Comparison of ENCODE assay signal across 14 cellular contexts in the genomic region with DNA sequence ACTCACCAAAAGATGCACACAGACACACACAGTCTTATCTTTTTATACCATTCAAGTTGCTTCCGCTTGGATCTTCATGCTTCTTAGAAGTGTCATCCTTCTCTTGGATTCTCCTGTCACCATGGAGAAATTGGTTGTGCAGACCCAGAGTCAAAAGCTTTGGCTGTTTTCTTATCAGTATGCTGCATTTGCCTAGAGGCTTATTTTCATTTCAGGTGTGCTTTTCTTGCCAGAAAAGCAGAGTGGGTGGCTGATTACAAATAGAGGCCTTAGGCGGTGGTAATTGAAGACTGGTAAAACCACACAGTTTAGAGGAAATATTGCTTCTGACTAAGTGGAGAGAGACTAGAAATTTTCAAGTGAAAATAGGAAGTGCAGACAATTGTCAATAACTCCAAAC.
DNase-seq lines count a peak whose midpoint lies in the region; FAIRE-seq and TF ChIP-seq lines count a peak whose summit lies in the region.
"Had no signal": no experiment of that assay in that cellular context is flagged by ENCODE, and none has a peak within 500 bp of the region (broad histone marks: within the 10 kb centered on the region; RNA-seq: fewer than 3 reads in every experiment).

No MANE protein-coding gene starts in this region.

- no peak for TF ChIP-seq POLR2A in suprapubic skin (IDR thresholded peaks at IDR 0.05)

- TF ChIP-seq CTCF in bronchial epithelial cell (IDR thresholded peaks at IDR 0.05; ENCODE audit: insufficient read depth, low read length, severe bottlenecking) (no peak), suprapubic skin (IDR thresholded peaks at IDR 0.05) (no peak)

- DNase-seq in NOMO-1 treated with DMSO at 0.1 percent for 48 hours (lab: John Stamatoyannopoulos, UW; ENCODE audit: unreplicated experiment), result peak; percentile 38
- no peak for DNase-seq in NOMO-1 treated with dmso at 0.1 percent for 144 hours (lab: John Stamatoyannopoulos, UW; ENCODE audit: unreplicated experiment)
- DNase-seq in NCI-H526 treated with DMSO at 0.1 percent for 48 hours (lab: John Stamatoyannopoulos, UW), result peak; percentile 25
- peak; percentile 18 for DNase-seq in bronchial epithelial cell (ENCODE audit: low read depth)
- peak; percentile 6 for DNase-seq in renal cortical epithelial cell (ENCODE audit: low read depth)
- DNase-seq in suprapubic skin (ENCODE audit: low spot score in 2 of 2), result no peak
- no peak for DNase-seq in posterior cingulate gyrus
- no peak for DNase-seq in SK-N-DZ (ENCODE audit: low spot score)
- DNase-seq: 8988T; AML-193; Caco-2; CD8-positive, alpha-beta memory T cell; DND-41 had no signal

- H3K4me1 ChIP-seq in suprapubic skin, result no peaks in the 10 kb centered on the region
- H3K4me1 ChIP-seq: BLaER1, Caco-2 had no signal

- 66% methylated on average over 2 of the region's 2 CpGs for WGBS in suprapubic skin

- intact Hi-C loops in posterior cingulate gyrus (cut with DNase I), result no loop called here

- H3K36me3 ChIP-seq in bronchial epithelial cell (ENCODE audit: control insufficient read depth, insufficient read depth, low read length) (no peaks in the 10 kb centered on the region), suprapubic skin (no peaks in the 10 kb centered on the region)
- H3K36me3 ChIP-seq: BLaER1 had no signal

- H3K27me3 ChIP-seq in bronchial epithelial cell (ENCODE audit: control insufficient read depth, insufficient read depth, low read length) (no peaks in the 10 kb centered on the region), suprapubic skin (no peaks in the 10 kb centered on the region)
- H3K27me3 ChIP-seq: BLaER1 had no signal

- H3K4me3 ChIP-seq in bronchial epithelial cell (ENCODE audit: low read depth, low read length) (no peak overlapping the region), suprapubic skin (no peak overlapping the region)
- H3K4me3 ChIP-seq: BLaER1 had no signal

- no peak for FAIRE-seq in bronchial epithelial cell (lab: Jason Lieb, UNC)

- no peak overlapping the region for H3K27ac ChIP-seq in suprapubic skin
- H3K27ac ChIP-seq: BLaER1 had no signal

- H3K9me3 ChIP-seq in suprapubic skin, result no peaks in the 10 kb centered on the region
- H3K9me3 ChIP-seq: Caco-2 had no signal

- no peak for TF ChIP-seq EP300 in suprapubic skin (IDR thresholded peaks at IDR 0.05)

Comparison
In these comparisons a context has a peak if more than half of its experiments do, and no peak if none do; other contexts are left out.
1. DNase-seq: peak in NOMO-1 treated with DMSO at 0.1 percent for 48 hours (single experiment), NCI-H526 treated with DMSO at 0.1 percent for 48 hours (single experiment), bronchial epithelial cell (single experiment) and renal cortical epithelial cell (single experiment); none in NOMO-1 treated with dmso at 0.1 percent for 144 hours (single experiment), suprapubic skin (0 of 2), posterior cingulate gyrus (0 of 10) and SK-N-DZ (single experiment).